13 cellular contexts compared by ENCODE assay signal in the genomic region with DNA sequence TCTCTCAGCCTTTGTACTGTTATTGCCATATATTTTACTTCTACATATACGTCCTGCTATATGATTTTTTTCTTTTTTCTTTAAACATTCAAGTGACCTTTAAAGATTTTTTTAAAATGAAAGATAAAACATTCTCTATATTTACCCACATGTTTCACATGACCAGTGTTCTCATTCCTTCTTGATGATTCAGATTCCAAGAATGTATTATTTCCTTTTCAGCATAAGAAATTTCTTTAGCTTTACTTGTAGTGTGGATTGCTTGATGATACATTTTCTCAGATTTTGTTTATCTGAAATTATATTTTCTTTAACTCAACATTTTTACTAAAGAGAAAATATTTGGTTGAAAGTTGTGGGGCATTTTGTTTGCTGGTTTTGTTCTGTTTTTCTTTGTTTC.
A peak's percentile ranks its signal among the peaks of the same experiment; 100 is the strongest.
DNase-seq lines count a peak whose midpoint lies in the region; ATAC-seq, FAIRE-seq and TF ChIP-seq lines count a peak whose summit lies in the region.
"Had no signal": no experiment of that assay in that cellular context is flagged by ENCODE, and none has a peak within 500 bp of the region (broad histone marks: within the 10 kb centered on the region; RNA-seq: fewer than 3 reads in every experiment).

No MANE protein-coding gene starts in this region.

- peaks cover 9% of the 10 kb centered on the region for H3K9me3 ChIP-seq in mesenchymal stem cell (ENCODE audit: control insufficient read depth, low read length)
- H3K9me3 ChIP-seq in uterus = no peaks in the 10 kb centered on the region

- H2BK120ac ChIP-seq in mesenchymal stem cell (ENCODE audit: low read depth, low read length) = no peak overlapping the region

- H3K4me3 ChIP-seq in AG10803 (ENCODE audit: low read length) (no peak overlapping the region), mesenchymal stem cell (ENCODE audit: insufficient read depth in 1 of 2, low read depth in 1 of 2, low read length in 2 of 2) (no peak overlapping the region), uterus (no peak overlapping the region)
- H3K4me3 ChIP-seq: gastroesophageal sphincter, K562 had no signal

- no peak overlapping the region for H4K91ac ChIP-seq in mesenchymal stem cell (ENCODE audit: low read length)

- H3K18ac ChIP-seq in mesenchymal stem cell (ENCODE audit: low read depth in 1 of 2, low read length in 2 of 2) = no peak overlapping the region

- no peak for TF ChIP-seq POLR2A in uterus (IDR thresholded peaks at IDR 0.05)

- peak; percentile 81 for DNase-seq in AG10803 (ENCODE audit: low read depth)
- peak; percentile 40 for DNase-seq in RKO (ENCODE audit: low spot score)
- DNase-seq in mesenchymal stem cell = peak; percentile 58
- no peak for DNase-seq in NCI-H526 treated with DMSO at 0.1 percent for 48 hours (lab: John Stamatoyannopoulos, UW)
- no peak for DNase-seq in effector CD4-positive, alpha-beta T cell
- DNase-seq in uterus = no peak
- DNase-seq: activated CD4-positive, alpha-beta T cell treated with anti-CD3 and anti-CD28 coated beads for 4 hours; caudate nucleus; NCI-H1436 treated with DMSO at 0.1 percent for 48 hours had no signal

- intact Hi-C loops in uterus (cut with DNase I; ENCODE audit: low total_unique reads) = no loop called here

- H2BK12ac ChIP-seq in mesenchymal stem cell (ENCODE audit: low read length in 2 of 2) = no peak overlapping the region

- H3K23ac ChIP-seq in mesenchymal stem cell (ENCODE audit: low read length in 2 of 2) = no peak overlapping the region

- TF ChIP-seq CTCF in AG10803 (conservative IDR thresholded peaks at IDR 0.05; ENCODE audit: low read length) = no peak
- no peak for TF ChIP-seq CTCF in uterus (IDR thresholded peaks at IDR 0.05)

- H4K8ac ChIP-seq in mesenchymal stem cell (ENCODE audit: low read length) = no peak overlapping the region

- peak overlapping the region; percentile 21 for H3K9ac ChIP-seq in mesenchymal stem cell (ENCODE audit: low read length)

- ATAC-seq in HG03442 (IDR thresholded peaks at IDR 0.05; ENCODE audit: unreplicated experiment) = no peak
- ATAC-seq: gastroesophageal sphincter, K562 had no signal

- H3K36me3 ChIP-seq in mesenchymal stem cell (ENCODE audit: control insufficient read depth in 1 of 2, insufficient read depth in 2 of 2, low read depth in 1 of 2, low read length in 2 of 2) = no peaks in the 10 kb centered on the region
- no peaks in the 10 kb centered on the region for H3K36me3 ChIP-seq in uterus
- H3K36me3 ChIP-seq: gastroesophageal sphincter had no signal

- H2AK5ac ChIP-seq in mesenchymal stem cell (ENCODE audit: low read length, severe bottlenecking) = no peak overlapping the region

- no peak overlapping the region for H2BK15ac ChIP-seq in mesenchymal stem cell (ENCODE audit: low read depth, poor library complexity, severe bottlenecking)

- no CpG with 5 or more reads among the region's 1 CpG for WGBS in mesenchymal stem cell

- no peak overlapping the region for H3K4me2 ChIP-seq in mesenchymal stem cell (ENCODE audit: low read length, poor library complexity, severe bottlenecking)

- no peaks in the 10 kb centered on the region for H3K79me1 ChIP-seq in mesenchymal stem cell (replicated peaks; ENCODE audit: low read length, poor library complexity, severe bottlenecking)

- H2AFZ ChIP-seq in mesenchymal stem cell (ENCODE audit: low read depth, low read length) = no peak overlapping the region

- peak; percentile 59 for FAIRE-seq in endometrium (lab: Jason Lieb, UNC)
- FAIRE-seq: K562 had no signal

- no peaks in the 10 kb centered on the region for H3K27me3 ChIP-seq in mesenchymal stem cell (ENCODE audit: control insufficient read depth in 1 of 2, insufficient read depth in 1 of 2, low read length in 2 of 2)
- no peaks in the 10 kb centered on the region for H3K27me3 ChIP-seq in uterus
- H3K27me3 ChIP-seq: gastroesophageal sphincter had no signal

- no peak overlapping the region for H3K4ac ChIP-seq in mesenchymal stem cell (ENCODE audit: low read depth in 1 of 2, low read length in 2 of 2)

- H3K4me1 ChIP-seq in mesenchymal stem cell (ENCODE audit: control insufficient read depth, insufficient read depth, low read depth, low read length) = peaks cover 2% of the 10 kb centered on the region
- H3K4me1 ChIP-seq in uterus = no peaks in the 10 kb centered on the region
- H3K4me1 ChIP-seq: gastroesophageal sphincter had no signal

- H2BK5ac ChIP-seq in mesenchymal stem cell (ENCODE audit: low read depth, low read length, poor library complexity, severe bottlenecking) = no peak overlapping the region

- H3K14ac ChIP-seq in mesenchymal stem cell (ENCODE audit: low read length in 2 of 2) = no peak overlapping the region

- H3K27ac ChIP-seq in mesenchymal stem cell (ENCODE audit: low read length, poor library complexity, severe bottlenecking) (no peak overlapping the region), uterus (no peak overlapping the region)
- H3K27ac ChIP-seq: gastroesophageal sphincter had no signal

Comparison
In these comparisons a context has a peak if more than half of its experiments do, and no peak if none do; other contexts are left out.
1. DNase-seq: peak in AG10803 (single experiment), RKO (single experiment) and mesenchymal stem cell (single experiment); none in NCI-H526 treated with DMSO at 0.1 percent for 48 hours (single experiment), effector CD4-positive, alpha-beta T cell (single experiment) and uterus (0 of 2).